1 cellular context compared by ENCODE assay signal in genomic region chr11:103111400-103111799, GRCh38.
TF ChIP-seq lines count a peak whose summit lies in the region.

No MANE protein-coding gene starts in this region.

TF ChIP-seq in K562, 482 proteins besides CTCF, POLR2A, EP300 and RAD21:
- TF ChIP-seq, protein P1, sequence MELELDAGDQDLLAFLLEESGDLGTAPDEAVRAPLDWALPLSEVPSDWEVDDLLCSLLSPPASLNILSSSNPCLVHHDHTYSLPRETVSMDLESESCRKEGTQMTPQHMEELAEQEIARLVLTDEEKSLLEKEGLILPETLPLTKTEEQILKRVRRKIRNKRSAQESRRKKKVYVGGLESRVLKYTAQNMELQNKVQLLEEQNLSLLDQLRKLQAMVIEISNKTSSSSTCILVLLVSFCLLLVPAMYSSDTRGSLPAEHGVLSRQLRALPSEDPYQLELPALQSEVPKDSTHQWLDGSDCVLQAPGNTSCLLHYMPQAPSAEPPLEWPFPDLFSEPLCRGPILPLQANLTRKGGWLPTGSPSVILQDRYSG (tag; conservative IDR thresholded peaks at IDR 0.05; ENCODE audit: low read depth) = no peak
- no peak for TF ChIP-seq ZNF146 (CRISPR knock-in tag; IDR thresholded peaks at IDR 0.05; ENCODE audit: unreplicated experiment)
- TF ChIP-seq ZBTB8A (IDR thresholded peaks at IDR 0.05; ENCODE audit: partially characterized antibody) = no peak
- TF ChIP-seq ZNF561 (CRISPR knock-in tag; conservative IDR thresholded peaks at IDR 0.05) = no peak
- no peak for TF ChIP-seq NCOR1 (IDR thresholded peaks at IDR 0.05)
- no peak for TF ChIP-seq SMARCA4 (IDR thresholded peaks at IDR 0.05)
